Comparison of ENCODE assay signal across 8 cellular contexts in genomic region chr10:58267713-58268453, GRCh38. TPM values are rescaled to one million over a fixed set of nuclear protein-coding genes. Genes with fewer than 3 reads are reported as not detected.
DNase-seq lines count a peak whose midpoint lies in the region; ATAC-seq, FAIRE-seq and TF ChIP-seq lines count a peak whose summit lies in the region.

Gene IPMK (minus strand): TSS chr10:58267894. CDS start chr10:58267611, 283 bp downstream.

- no peaks in the 10 kb centered on the region for H3K27me3 ChIP-seq in BE2C
- no peaks in the 10 kb centered on the region for H3K27me3 ChIP-seq in right lobe of liver

- FAIRE-seq in GM19239 (lab: Jason Lieb, UNC), result peak; percentile 82

- H3K36me3 ChIP-seq in BE2C, result no peaks in the 10 kb centered on the region
- H3K36me3 ChIP-seq in right lobe of liver, result no peaks in the 10 kb centered on the region

- H3K4me3 ChIP-seq in BE2C (ENCODE audit: low read depth, low read length) (peak within 1 kb of the TSS; percentile 83), right lobe of liver (peak within 1 kb of the TSS; percentile 63 to 77 (median 66))

- WGBS in right lobe of liver (ENCODE audit: insufficient coverage, low coverage, low lambda C conversion rate, missing lambda C conversion rate), result 0% methylated on average over 11 of the region's 76 CpGs

- peaks cover 12% of the 10 kb centered on the region for H3K4me1 Mint-ChIP-seq in dendritic cell treated with granulocyte-macrophage colony-stimulating factor and Interleukin-4, amounts not matched to agents 40 ng/mL and 50 ng/mL, for 4 days (ENCODE audit: low read depth)

- no peaks in the 10 kb centered on the region for H3K9me3 Mint-ChIP-seq in dendritic cell treated with granulocyte-macrophage colony-stimulating factor and Interleukin-4, amounts not matched to agents 40 ng/mL and 50 ng/mL, for 4 days

- H3K4me1 ChIP-seq in BE2C, result no peaks in the 10 kb centered on the region
- H3K4me1 ChIP-seq in right lobe of liver, result peaks cover 0 to 19% (median 6%) of the 10 kb centered on the region in 4 donors

- H3K9me3 ChIP-seq in BE2C (no peaks in the 10 kb centered on the region), right lobe of liver (no peaks in the 10 kb centered on the region)

- TF ChIP-seq CTCF in BE2C (IDR thresholded peaks at IDR 0.05; ENCODE audit: low read depth, low read length), result no peak
- TF ChIP-seq CTCF in right lobe of liver (IDR thresholded peaks at IDR 0.05), result no peak

- H3K27me3 Mint-ChIP-seq in dendritic cell treated with granulocyte-macrophage colony-stimulating factor and Interleukin-4, amounts not matched to agents 40 ng/mL and 50 ng/mL, for 4 days, result no peaks in the 10 kb centered on the region

- H3K27ac ChIP-seq in right lobe of liver, result peak within 1 kb of the TSS; percentile 82 to 90 (median 83)

- TF ChIP-seq POLR2A in right lobe of liver (IDR thresholded peaks at IDR 0.05), result peak; percentile 88

- DNase-seq in BE2C (peak; percentile 95), GM19239 (ENCODE audit: insufficient read length, low spot score) (peak; percentile 30), NCI-H69 (lab: John Stamatoyannopoulos, UW) (peak; percentile 92), right lobe of liver (peak; percentile 97 to 98 (median 98))
- peak; percentile 80 to 90 for DNase-seq in activated CD4-positive, alpha-beta T cell treated with anti-CD3 and anti-CD28 coated beads, Interleukin-2, amount 50 U/mL, for 24 hours (ENCODE audit: low read depth in 1 of 2, low spot score in 1 of 2)
- peak; percentile 90 to 93 for DNase-seq in stimulated activated CD4-positive, alpha-beta T cell treated with anti-CD3 and anti-CD28 coated beads, Interleukin-4, amount 100 ng/mL, for 4 hours

- peak within 1 kb of the TSS; percentile 97 for H3K4me3 Mint-ChIP-seq in dendritic cell treated with granulocyte-macrophage colony-stimulating factor and Interleukin-4, amounts not matched to agents 40 ng/mL and 50 ng/mL, for 4 days

- H3K36me3 Mint-ChIP-seq in dendritic cell treated with granulocyte-macrophage colony-stimulating factor and Interleukin-4, amounts not matched to agents 40 ng/mL and 50 ng/mL, for 4 days (ENCODE audit: low read depth), result peaks cover 16% of the 10 kb centered on the region

- H3K27ac Mint-ChIP-seq in dendritic cell treated with granulocyte-macrophage colony-stimulating factor and Interleukin-4, amounts not matched to agents 40 ng/mL and 50 ng/mL, for 4 days, result peak within 1 kb of the TSS; percentile 98

- peak; percentile 58 for ATAC-seq in HG03439 (IDR thresholded peaks at IDR 0.05; ENCODE audit: unreplicated experiment)
- ATAC-seq in right lobe of liver, result peak; percentile 69 to 86 (median 78)

- intact Hi-C loops in dendritic cell treated with granulocyte-macrophage colony-stimulating factor and Interleukin-4, amounts not matched to agents 40 ng/mL and 50 ng/mL, for 4 days (cut with micrococcal nuclease), result loop anchor here (10.0 kb wide), 1 partner anchor 67 kb away; the partner anchor contains the start of gene UBE2D1
- intact Hi-C loops in right lobe of liver (cut with DNase I), result no loop called here

RNA-seq across cellular contexts. Expression of gene IPMK, which starts in this region (rescaled TPM):
- 3.4 TPM for polyA plus RNA-seq in BE2C (2012; ENCODE audit: insufficient read depth, insufficient read length, low read depth)
- total RNA-seq in right lobe of liver, result 1 to 10 TPM; 2.8 to 8.1 (median 4.7) TPM

Comparison
In these comparisons a context has a peak if more than half of its experiments do, and no peak if none do; other contexts are left out.
1. Peak in every context shown above with its lines: DNase-seq, ATAC-seq, H3K4me3 ChIP-seq and H3K27ac ChIP-seq.
2. DNase-seq: peak in every context shown above with its lines; median percentile 98 in right lobe of liver; 95 in BE2C; 92 in NCI-H69; 92 in stimulated activated CD4-positive, alpha-beta T cell treated with anti-CD3 and anti-CD28 coated beads, Interleukin-4, amount 100 ng/mL, for 4 hours; 85 in activated CD4-positive, alpha-beta T cell treated with anti-CD3 and anti-CD28 coated beads, Interleukin-2, amount 50 U/mL, for 24 hours; 30 in GM19239.